1 cellular context compared by ENCODE assay signal in genomic region chr2:219274392-219274921, GRCh38.
TF ChIP-seq lines count a peak whose summit lies in the region.

No MANE protein-coding gene starts in this region.

TF ChIP-seq in K562, 482 proteins besides CTCF, POLR2A, EP300 and RAD21:
- TF ChIP-seq ZNF280A (IDR thresholded peaks at IDR 0.05; ENCODE audit: low read depth, partially characterized antibody) (no peak), DDX20 (tag; IDR thresholded peaks at IDR 0.05; ENCODE audit: low read depth) (no peak), HDAC3 (IDR thresholded peaks at IDR 0.05; ENCODE audit: borderline replicate concordance, partially characterized antibody) (no peak), CHD2 (IDR thresholded peaks at IDR 0.05; ENCODE audit: low read depth, low read length) (no peak), ILF3 (IDR thresholded peaks at IDR 0.05; ENCODE audit: borderline replicate concordance) (no peak), ZNF507 (tag; conservative IDR thresholded peaks at IDR 0.05) (no peak), GABPB1 (CRISPR knock-in tag; IDR thresholded peaks at IDR 0.05) (no peak), JUN (IDR thresholded peaks at IDR 0.05; ENCODE audit: borderline replicate concordance, low read depth, low read length) (0 out of 2 replicates have a peak, but pooled peaks have one; percentile 16), JUN (CRISPR knock-in tag; IDR thresholded peaks at IDR 0.05; ENCODE audit: borderline replicate concordance) (no peak), MEIS2 (IDR thresholded peaks at IDR 0.05; ENCODE audit: partially characterized antibody) (peak; percentile 5), JUND (IDR thresholded peaks at IDR 0.05; ENCODE audit: borderline replicate concordance, low read depth, low read length) (no peak; the same call in 1 of the 2 replicates), JUND (tag; IDR thresholded peaks at IDR 0.05; ENCODE audit: borderline replicate concordance, low read depth, low read length) (peak; percentile 13; the same call in 1 of the 3 replicates), ZNF197 (CRISPR knock-in tag; IDR thresholded peaks at IDR 0.05; ENCODE audit: low read depth) (no peak), IFI16 (CRISPR knock-in tag; IDR thresholded peaks at IDR 0.05) (no peak), TEAD2 (tag; IDR thresholded peaks at IDR 0.05) (no peak)
- TF ChIP-seq, protein P1, sequence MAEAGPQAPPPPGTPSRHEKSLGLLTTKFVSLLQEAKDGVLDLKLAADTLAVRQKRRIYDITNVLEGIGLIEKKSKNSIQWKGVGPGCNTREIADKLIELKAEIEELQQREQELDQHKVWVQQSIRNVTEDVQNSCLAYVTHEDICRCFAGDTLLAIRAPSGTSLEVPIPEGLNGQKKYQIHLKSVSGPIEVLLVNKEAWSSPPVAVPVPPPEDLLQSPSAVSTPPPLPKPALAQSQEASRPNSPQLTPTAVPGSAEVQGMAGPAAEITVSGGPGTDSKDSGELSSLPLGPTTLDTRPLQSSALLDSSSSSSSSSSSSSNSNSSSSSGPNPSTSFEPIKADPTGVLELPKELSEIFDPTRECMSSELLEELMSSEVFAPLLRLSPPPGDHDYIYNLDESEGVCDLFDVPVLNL (CRISPR knock-in tag; IDR thresholded peaks at IDR 0.05; ENCODE audit: low read depth) = no peak
- TF ChIP-seq, protein P2, sequence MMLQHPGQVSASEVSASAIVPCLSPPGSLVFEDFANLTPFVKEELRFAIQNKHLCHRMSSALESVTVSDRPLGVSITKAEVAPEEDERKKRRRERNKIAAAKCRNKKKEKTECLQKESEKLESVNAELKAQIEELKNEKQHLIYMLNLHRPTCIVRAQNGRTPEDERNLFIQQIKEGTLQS (IDR thresholded peaks at IDR 0.05) = 0 out of 2 replicates have a peak, but pooled peaks have one; percentile 20
- TF ChIP-seq, protein P2 (CRISPR knock-in tag; conservative IDR thresholded peaks at IDR 0.05) = no peak
